Comparison of ENCODE assay signal across 9 cellular contexts in genomic region chr12:11877102-11877826, GRCh38.
DNase-seq lines count a peak whose midpoint lies in the region; FAIRE-seq and TF ChIP-seq lines count a peak whose summit lies in the region.
"Had no signal": no experiment of that assay in that cellular context is flagged by ENCODE, and none has a peak within 500 bp of the region (broad histone marks: within the 10 kb centered on the region; RNA-seq: fewer than 3 reads in every experiment).

No MANE protein-coding gene starts in this region.

- no peak overlapping the region for H3K27ac Mint-ChIP-seq in T-helper 2 cell treated with Interferon-gamma antibody and Interleukin-4, amounts not matched to agents 5 μg/mL and 100 μg/mL, for 36 hours

- CTCF ChIA-PET in SK-N-SH (lab: Yijun Ruan, JAX), result interaction anchor here (1.6 kb wide), 1 partner anchor 221 kb away, joined by 3 read pairs; no protein-coding TSS in a partner anchor

- peaks cover 12% of the 10 kb centered on the region for H3F3A ChIP-seq in SK-N-SH (replicated peaks; ENCODE audit: insufficient read depth)

- peaks cover 26% of the 10 kb centered on the region; the same call in 1 of the 2 replicates for H3K79me2 ChIP-seq in SK-N-SH (ENCODE audit: insufficient read depth)

- H3K27ac ChIP-seq in SK-N-SH (ENCODE audit: low read depth in 2 of 2, low read length in 1 of 2) (peak overlapping the region in 1 of 2 experiments; percentile 72; a peak in 1 of 4 replicates), esophagus squamous epithelium (peak overlapping the region in 3 of 4 donors; percentile 67 to 75 (median 72))

- no peak overlapping the region for H3K4me3 ChIP-seq in SK-N-SH (ENCODE audit: low read depth in 2 of 2, low read length in 1 of 2)
- no peak overlapping the region for H3K4me3 ChIP-seq in esophagus squamous epithelium
- H3K4me3 ChIP-seq in skeletal muscle satellite cell (ENCODE audit: low read length), result no peak overlapping the region
- H3K4me3 ChIP-seq: testis had no signal

- TF ChIP-seq EP300 in SK-N-SH (IDR thresholded peaks at IDR 0.05; ENCODE audit: borderline replicate concordance in 1 of 2, low read depth in 1 of 2, low read length in 1 of 2), result no peak

- TF ChIP-seq CTCF in SK-N-SH (IDR thresholded peaks at IDR 0.05) (no peak), esophagus squamous epithelium (IDR thresholded peaks at IDR 0.05) (no peak)

- peaks cover 12% of the 10 kb centered on the region for H3K36me3 Mint-ChIP-seq in T-helper 2 cell treated with Interferon-gamma antibody and Interleukin-4, amounts not matched to agents 5 μg/mL and 100 μg/mL, for 36 hours (ENCODE audit: low read depth)

- POLR2A ChIA-PET in SK-N-SH (lab: Yijun Ruan, JAX), result no interaction called here

- peaks cover 15% of the 10 kb centered on the region for H3K4me1 Mint-ChIP-seq in T-helper 2 cell treated with Interferon-gamma antibody and Interleukin-4, amounts not matched to agents 5 μg/mL and 100 μg/mL, for 36 hours (ENCODE audit: low read depth)

- H3K27me3 ChIP-seq in SK-N-SH (ENCODE audit: insufficient read depth) (no peaks in the 10 kb centered on the region), esophagus squamous epithelium (no peaks in the 10 kb centered on the region), skeletal muscle satellite cell (ENCODE audit: control insufficient read depth, insufficient read depth, low read length) (no peaks in the 10 kb centered on the region)
- H3K27me3 ChIP-seq: testis had no signal

- H3K4me2 ChIP-seq in SK-N-SH (peak overlapping the region; percentile 58; the same call in 1 of the 2 replicates), skeletal muscle satellite cell (ENCODE audit: low read length) (peak overlapping the region; percentile 52)

- no peaks in the 10 kb centered on the region for H3K9me3 Mint-ChIP-seq in T-helper 2 cell treated with Interferon-gamma antibody and Interleukin-4, amounts not matched to agents 5 μg/mL and 100 μg/mL, for 36 hours

- TF ChIP-seq RAD21 in SK-N-SH (IDR thresholded peaks at IDR 0.05; ENCODE audit: low read length), result no peak

- no peaks in the 10 kb centered on the region for H3K9me2 ChIP-seq in SK-N-SH

- H3K4me1 ChIP-seq in SK-N-SH (ENCODE audit: control insufficient read depth in 1 of 2, insufficient read depth in 2 of 2, low read depth in 1 of 2, low read length in 1 of 2) (peaks cover 18 to 48% of the 10 kb centered on the region in 2 experiments), esophagus squamous epithelium (peaks cover 30 to 52% (median 37%) of the 10 kb centered on the region in 3 donors), skeletal muscle satellite cell (ENCODE audit: control insufficient read depth, insufficient read depth, low read length) (peaks cover 16% of the 10 kb centered on the region)

- H2AFZ ChIP-seq in SK-N-SH (ENCODE audit: low read depth), result no peak overlapping the region

- WGBS in SK-N-SH (ENCODE audit: low lambda C conversion rate), result 85% methylated on average over 7 of the region's 7 CpGs
- 82 to 94% methylated on average over 6 to 7 of the region's 7 CpGs for WGBS in esophagus squamous epithelium, 2 donors

- DNase-seq in GM12891 (ENCODE audit: insufficient read length, low spot score) (no peak), SK-N-SH (no peak), esophagus squamous epithelium (lab: John Stamatoyannopoulos, UW) (no peak), ureter (ENCODE audit: low spot score) (no peak), Ammon's horn (ENCODE audit: low spot score) (no peak)
- no peak for DNase-seq in T-helper 2 cell treated with Interferon-gamma antibody and Interleukin-4, amounts not matched to agents 5 μg/mL and 100 μg/mL, for 36 hours (ENCODE audit: low spot score)
- DNase-seq in activated effector memory CD4-positive, alpha-beta T cell treated with anti-CD3 and anti-CD28 coated beads, Interleukin-2, amount 50 U/mL, for 16 hours, result no peak

- H3K9ac ChIP-seq in SK-N-SH (no peak overlapping the region), skeletal muscle satellite cell (ENCODE audit: low read depth, low read length) (no peak overlapping the region)

- TF ChIP-seq POLR2A in GM12891 (IDR thresholded peaks at IDR 0.05; ENCODE audit: low read depth, low read length), result no peak
- TF ChIP-seq POLR2A in esophagus squamous epithelium (IDR thresholded peaks at IDR 0.05), result no peak

- H4K20me1 ChIP-seq in SK-N-SH (ENCODE audit: insufficient read depth), result no peaks in the 10 kb centered on the region

- H3K27me3 Mint-ChIP-seq in T-helper 2 cell treated with Interferon-gamma antibody and Interleukin-4, amounts not matched to agents 5 μg/mL and 100 μg/mL, for 36 hours (ENCODE audit: low read depth), result no peaks in the 10 kb centered on the region

- H3K9me3 ChIP-seq in SK-N-SH (no peaks in the 10 kb centered on the region), esophagus squamous epithelium (no peaks in the 10 kb centered on the region), skeletal muscle satellite cell (replicated peaks; ENCODE audit: low read length) (no peaks in the 10 kb centered on the region)
- H3K9me3 ChIP-seq: testis had no signal

- peaks cover 2 to 8% of the 10 kb centered on the region in 2 experiments for H3K36me3 ChIP-seq in SK-N-SH (replicated peaks in 1 of 2; ENCODE audit: control insufficient read depth in 1 of 2, insufficient read depth in 2 of 2, low read length in 1 of 2)
- peaks cover 0 to 16% (median 4%) of the 10 kb centered on the region in 3 donors for H3K36me3 ChIP-seq in esophagus squamous epithelium
- H3K36me3 ChIP-seq in skeletal muscle satellite cell (ENCODE audit: insufficient read depth, low read length), result no peaks in the 10 kb centered on the region

- FAIRE-seq in GM12891 (lab: Jason Lieb, UNC), result peak; percentile 16

- H3K4me3 Mint-ChIP-seq in T-helper 2 cell treated with Interferon-gamma antibody and Interleukin-4, amounts not matched to agents 5 μg/mL and 100 μg/mL, for 36 hours, result no peak overlapping the region

- intact Hi-C loops in esophagus squamous epithelium (cut with DNase I), result no loop called here

TF ChIP-seq in GM12891, 5 proteins besides CTCF, POLR2A, EP300 and RAD21:
- TF ChIP-seq TAF1 (IDR thresholded peaks at IDR 0.05; ENCODE audit: low read depth, low read length) (no peak), SPI1 (IDR thresholded peaks at IDR 0.05; ENCODE audit: low read depth, low read length) (peak; percentile 34; the same call in 1 of the 2 replicates), PAX5 (IDR thresholded peaks at IDR 0.05; ENCODE audit: insufficient read depth, low read length, severe bottlenecking) (no peak), POU2F2 (IDR thresholded peaks at IDR 0.05; ENCODE audit: low read depth, low read length) (no peak), POLR2AphosphoS5 (IDR thresholded peaks at IDR 0.05; ENCODE audit: low read depth, low read length) (no peak)

TF ChIP-seq in SK-N-SH, 30 proteins besides CTCF, POLR2A, EP300 and RAD21:
- TF ChIP-seq JUND (IDR thresholded peaks at IDR 0.05) (no peak), RXRA (IDR thresholded peaks at IDR 0.05; ENCODE audit: borderline replicate concordance, low read depth) (no peak), MXI1 (IDR thresholded peaks at IDR 0.05; ENCODE audit: low read depth, low read length) (no peak)
